In genomic region chr5:106415541-106415940, GRCh38 we compare ENCODE assay signal across 17 cellular contexts.
DNase-seq lines count a peak whose midpoint lies in the region; ATAC-seq and TF ChIP-seq lines count a peak whose summit lies in the region.
"Had no signal": no experiment of that assay in that cellular context is flagged by ENCODE, and none has a peak within 500 bp of the region (broad histone marks: within the 10 kb centered on the region; RNA-seq: fewer than 3 reads in every experiment).

No MANE protein-coding gene starts in this region.

- H3K79me2 ChIP-seq in osteoblast (ENCODE audit: insufficient read depth, low read length): no peaks in the 10 kb centered on the region

- H3K4me1 ChIP-seq in RWPE2 (ENCODE audit: insufficient read depth, poor library complexity, severe bottlenecking): no peaks in the 10 kb centered on the region
- H3K4me1 ChIP-seq in osteoblast (ENCODE audit: insufficient read depth, low read length): peaks cover 20% of the 10 kb centered on the region
- H3K4me1 ChIP-seq: HAP-1 had no signal

- no peaks in the 10 kb centered on the region for H3K9me3 ChIP-seq in RWPE2 (ENCODE audit: severe bottlenecking)
- no peaks in the 10 kb centered on the region for H3K9me3 ChIP-seq in osteoblast (ENCODE audit: low read depth, low read length)
- H3K9me3 ChIP-seq: HAP-1 had no signal

- peak; percentile 91 for ATAC-seq in RWPE2 (ENCODE audit: low read depth)
- no peak for ATAC-seq in effector memory CD8-positive, alpha-beta T cell (replicated peaks)
- ATAC-seq: left colon had no signal

- H3K27ac ChIP-seq in RWPE2 (ENCODE audit: poor library complexity, severe bottlenecking) (no peak overlapping the region), osteoblast (ENCODE audit: low read depth, low read length) (no peak overlapping the region)
- H3K27ac ChIP-seq: C4-2B had no signal

- no peaks in the 10 kb centered on the region for H3K4me1 Mint-ChIP-seq in effector memory CD8-positive, alpha-beta T cell (ENCODE audit: low read depth in 2 of 2)
- H3K4me1 Mint-ChIP-seq: naive B cell had no signal

- H3K36me3 Mint-ChIP-seq in effector memory CD8-positive, alpha-beta T cell (ENCODE audit: insufficient read depth): no peaks in the 10 kb centered on the region
- H3K36me3 Mint-ChIP-seq: naive B cell had no signal

- H3K36me3 ChIP-seq in RWPE2 (ENCODE audit: low read depth) (no peaks in the 10 kb centered on the region), osteoblast (ENCODE audit: insufficient read depth, low read length) (no peaks in the 10 kb centered on the region)
- H3K36me3 ChIP-seq: HAP-1 had no signal

- H3K4me3 ChIP-seq in RWPE2 (ENCODE audit: severe bottlenecking): no peak overlapping the region
- no peak overlapping the region for H3K4me3 ChIP-seq in epithelial cell of esophagus (ENCODE audit: low read length)
- H3K4me3 ChIP-seq in osteoblast (ENCODE audit: insufficient read depth, low read length): no peak overlapping the region
- H3K4me3 ChIP-seq: HAP-1 had no signal

- H3K27me3 ChIP-seq in RWPE2 (ENCODE audit: insufficient read depth, poor library complexity, severe bottlenecking) (no peaks in the 10 kb centered on the region), osteoblast (ENCODE audit: insufficient read depth, low read length) (no peaks in the 10 kb centered on the region)

- no peak overlapping the region for H2AFZ ChIP-seq in osteoblast (ENCODE audit: low read length)

- no peak for TF ChIP-seq CTCF in RWPE2 (IDR thresholded peaks at IDR 0.05; ENCODE audit: poor library complexity, severe bottlenecking)
- no peak for TF ChIP-seq CTCF in epithelial cell of esophagus (IDR thresholded peaks at IDR 0.05; ENCODE audit: insufficient read depth, low read depth, low read length, missing control alignments)
- no peak for TF ChIP-seq CTCF in osteoblast (IDR thresholded peaks at IDR 0.05; ENCODE audit: extremely low read depth, low read depth, low read length)

- no peaks in the 10 kb centered on the region for H3K27me3 Mint-ChIP-seq in effector memory CD8-positive, alpha-beta T cell
- H3K27me3 Mint-ChIP-seq: naive B cell had no signal

- H3K9me3 Mint-ChIP-seq in effector memory CD8-positive, alpha-beta T cell: peaks cover 8 to 13% of the 10 kb centered on the region in 2 donors

- H3K4me2 ChIP-seq in osteoblast (ENCODE audit: insufficient read depth, low read length): peak overlapping the region; percentile 4

- H3K27ac Mint-ChIP-seq in effector memory CD8-positive, alpha-beta T cell: no peak overlapping the region
- H3K27ac Mint-ChIP-seq: naive B cell had no signal

- no peaks in the 10 kb centered on the region for H4K20me1 ChIP-seq in osteoblast (ENCODE audit: insufficient read depth, low read length)

- DNase-seq in EH (ENCODE audit: low read depth): peak; percentile 75
- no peak for DNase-seq in RWPE2 (ENCODE audit: low spot score)
- DNase-seq in epithelial cell of esophagus (ENCODE audit: low read depth): peak; percentile 57
- peak; percentile 61 for DNase-seq in osteoblast (ENCODE audit: insufficient read length, low spot score, missing footprints)
- no peak for DNase-seq in stimulated activated naive CD4-positive, alpha-beta T cell treated with Interleukin-2 at 50 U/mL for 16 hours (lab: John Stamatoyannopoulos, UW)
- DNase-seq in NCI-H1048 (lab: John Stamatoyannopoulos, UW): no peak
- DNase-seq in effector memory CD8-positive, alpha-beta T cell: no peak
- no peak for DNase-seq in NCI-H128 (lab: John Stamatoyannopoulos, UW; ENCODE audit: unreplicated experiment)
- DNase-seq: activated CD4-positive, CD25-positive, alpha-beta regulatory T cell treated with anti-CD3 and anti-CD28 coated beads, Interleukin-2, amount 50 U/mL, for 72 hours; amygdala; glutamatergic neuron; left colon; naive B cell; stimulated activated CD4-positive, alpha-beta T cell treated with anti-CD3 and anti-CD28 coated beads, Interleukin-4, amount 100 ng/mL, for 1 hour; T-helper 1 cell had no signal

- no peak overlapping the region for H3K4me3 Mint-ChIP-seq in effector memory CD8-positive, alpha-beta T cell
- H3K4me3 Mint-ChIP-seq: naive B cell had no signal

Comparison
In these comparisons a context has a peak if more than half of its experiments do, and no peak if none do; other contexts are left out.
1. DNase-seq: peak in EH (single experiment), epithelial cell of esophagus (single experiment) and osteoblast (single experiment); none in RWPE2 (single experiment), stimulated activated naive CD4-positive, alpha-beta T cell treated with Interleukin-2 at 50 U/mL for 16 hours (single experiment), NCI-H1048 (single experiment), effector memory CD8-positive, alpha-beta T cell (0 of 3) and NCI-H128 (single experiment).